12 cellular contexts compared by ENCODE assay signal in genomic region chr2:174827371-174828369, GRCh38.
A peak's percentile ranks its signal among the peaks of the same experiment; 100 is the strongest.
DNase-seq lines count a peak whose midpoint lies in the region; ATAC-seq and TF ChIP-seq lines count a peak whose summit lies in the region.
"Had no signal": no experiment of that assay in that cellular context is flagged by ENCODE, and none has a peak within 500 bp of the region (broad histone marks: within the 10 kb centered on the region; RNA-seq: fewer than 3 reads in every experiment).

No MANE protein-coding gene starts in this region.

- H3K4me3 ChIP-seq in left ventricle myocardium inferior (no peak overlapping the region), trophoblast cell (ENCODE audit: low read depth, low read length) (no peak overlapping the region), Karpas-422 (ENCODE audit: low read length) (no peak overlapping the region)

- no peak overlapping the region for H2AK5ac ChIP-seq in trophoblast cell (ENCODE audit: low read length)

- no peak for ATAC-seq in activated CD8-positive, alpha-beta memory T cell treated with anti-CD3 and anti-CD28 coated beads, Interleukin-2, amount 10 ng/mL, durations not matched to agents 7 days and 5 days
- ATAC-seq in T-helper 17 cell, result no peak

- CTCF ChIA-PET in activated CD8-positive, alpha-beta memory T cell treated with anti-CD3 and anti-CD28 coated beads, Interleukin-2, amount 10 ng/mL, durations not matched to agents 7 days and 5 days (lab: Charles Lee), result no interaction called here

- H3K4me1 ChIP-seq in left ventricle myocardium inferior, result peaks cover 60% of the 10 kb centered on the region
- H3K4me1 ChIP-seq in trophoblast cell (ENCODE audit: control insufficient read depth in 1 of 2, insufficient read depth in 2 of 2, low read length in 2 of 2), result peaks cover 9 to 11% of the 10 kb centered on the region in 2 experiments
- H3K4me1 ChIP-seq in Karpas-422 (ENCODE audit: low read length), result no peaks in the 10 kb centered on the region

- no CpG with 5 or more reads among the region's 9 CpGs for WGBS in trophoblast cell (ENCODE audit: extremely low coverage, insufficient coverage, insufficient read length)

- H3K27ac Mint-ChIP-seq in activated CD8-positive, alpha-beta memory T cell treated with anti-CD3 and anti-CD28 coated beads, Interleukin-2, amount 10 ng/mL, durations not matched to agents 7 days and 5 days, result no peak overlapping the region
- H3K27ac Mint-ChIP-seq in T-helper 17 cell, result no peak overlapping the region
- H3K27ac Mint-ChIP-seq: T-helper 1 cell treated with Interleukin-12 subunit alpha and Interleukin-12 subunit beta and Interleukin-4 antibody, amounts not matched to agents 30 μg/mL and 1 μg/mL, for 36 hours had no signal

- H3K4me2 ChIP-seq in trophoblast cell (ENCODE audit: low read length) (peak overlapping the region; percentile 47), Karpas-422 (ENCODE audit: low read depth, low read length, poor library complexity, severe bottlenecking) (no peak overlapping the region)

- peak overlapping the region; percentile 87 for H2BK5ac ChIP-seq in trophoblast cell (ENCODE audit: low read depth, low read length, poor library complexity)

- no peaks in the 10 kb centered on the region for H3K9me3 Mint-ChIP-seq in activated CD8-positive, alpha-beta memory T cell treated with anti-CD3 and anti-CD28 coated beads, Interleukin-2, amount 10 ng/mL, durations not matched to agents 7 days and 5 days (ENCODE audit: low read depth)
- H3K9me3 Mint-ChIP-seq: T-helper 1 cell treated with Interleukin-12 subunit alpha and Interleukin-12 subunit beta and Interleukin-4 antibody, amounts not matched to agents 30 μg/mL and 1 μg/mL, for 36 hours had no signal

- H3K36me3 ChIP-seq in left ventricle myocardium inferior (no peaks in the 10 kb centered on the region), trophoblast cell (ENCODE audit: control insufficient read depth in 1 of 2, insufficient read depth in 2 of 2, low read length in 2 of 2) (no peaks in the 10 kb centered on the region), Karpas-422 (ENCODE audit: insufficient read depth, low read length) (no peaks in the 10 kb centered on the region)
- H3K36me3 ChIP-seq: BE2C had no signal

- H3K4ac ChIP-seq in trophoblast cell (ENCODE audit: low read depth, low read length), result no peak overlapping the region

- no peaks in the 10 kb centered on the region for H3K27me3 Mint-ChIP-seq in activated CD8-positive, alpha-beta memory T cell treated with anti-CD3 and anti-CD28 coated beads, Interleukin-2, amount 10 ng/mL, durations not matched to agents 7 days and 5 days
- peaks cover 2% of the 10 kb centered on the region for H3K27me3 Mint-ChIP-seq in T-helper 17 cell

- no peaks in the 10 kb centered on the region for H3K36me3 Mint-ChIP-seq in activated CD8-positive, alpha-beta memory T cell treated with anti-CD3 and anti-CD28 coated beads, Interleukin-2, amount 10 ng/mL, durations not matched to agents 7 days and 5 days
- H3K36me3 Mint-ChIP-seq in T-helper 17 cell (ENCODE audit: low read depth), result no peaks in the 10 kb centered on the region

- TF ChIP-seq CTCF in left ventricle myocardium inferior (IDR thresholded peaks at IDR 0.05; ENCODE audit: borderline replicate concordance), result no peak

- peaks cover 12% of the 10 kb centered on the region for H3K79me1 ChIP-seq in trophoblast cell (ENCODE audit: low read length)

- H3K4me1 Mint-ChIP-seq in activated CD8-positive, alpha-beta memory T cell treated with anti-CD3 and anti-CD28 coated beads, Interleukin-2, amount 10 ng/mL, durations not matched to agents 7 days and 5 days, result peaks cover 2% of the 10 kb centered on the region
- peaks cover 9% of the 10 kb centered on the region for H3K4me1 Mint-ChIP-seq in T-helper 17 cell

- H2AFZ ChIP-seq in trophoblast cell (ENCODE audit: insufficient read depth, low read length, poor library complexity) (peak overlapping the region; percentile 46), Karpas-422 (ENCODE audit: low read length) (no peak overlapping the region)

- no peaks in the 10 kb centered on the region for H3K27me3 ChIP-seq in left ventricle myocardium inferior (ENCODE audit: low read depth)
- no peaks in the 10 kb centered on the region for H3K27me3 ChIP-seq in trophoblast cell (ENCODE audit: insufficient read depth, low read length)
- H3K27me3 ChIP-seq in Karpas-422 (ENCODE audit: low read length), result no peaks in the 10 kb centered on the region
- H3K27me3 ChIP-seq: BE2C had no signal

- peak overlapping the region; percentile 5 for H2BK120ac ChIP-seq in trophoblast cell (ENCODE audit: insufficient read depth, low read length, poor library complexity)

- DNase-seq in GM03348 (ENCODE audit: low spot score), result peak; percentile 25
- peak; percentile 24 for DNase-seq in astrocyte of the hippocampus (ENCODE audit: low read depth, low spot score)
- DNase-seq in left ventricle myocardium inferior, result no peak
- peak in 1 of 2 donors; percentile 31 for DNase-seq in trophoblast cell
- DNase-seq in activated CD8-positive, alpha-beta memory T cell treated with anti-CD3 and anti-CD28 coated beads, Interleukin-2, amount 10 ng/mL, durations not matched to agents 7 days and 5 days, result no peak
- no peak for DNase-seq in Karpas-422
- no peak for DNase-seq in T-helper 17 cell
- DNase-seq in GDM1 (lab: John Stamatoyannopoulos, UW), result no peak
- DNase-seq: activated CD8-positive, alpha-beta memory T cell treated with anti-CD3 and anti-CD28 coated beads, Interleukin-2, amount 50 U/mL, for 4 hours; BE2C; NCI-H524 treated with DMSO at 0.1 percent for 48 hours had no signal

- peak overlapping the region; percentile 27 for H4K8ac ChIP-seq in trophoblast cell (ENCODE audit: low read depth, low read length)

- no peak overlapping the region for H3K23ac ChIP-seq in trophoblast cell (ENCODE audit: low read length)

- H3K18ac ChIP-seq in trophoblast cell (ENCODE audit: low read length), result peak overlapping the region; percentile 70

- intact Hi-C loops in left ventricle myocardium inferior (cut with micrococcal nuclease), result no loop called here

- no peaks in the 10 kb centered on the region for H3K9me2 ChIP-seq in Karpas-422 (replicated peaks; ENCODE audit: insufficient read depth, low read length)

- peak overlapping the region; percentile 47 for H2BK12ac ChIP-seq in trophoblast cell (ENCODE audit: low read length)

- no peaks in the 10 kb centered on the region for H4K20me1 ChIP-seq in Karpas-422 (ENCODE audit: insufficient read depth, low read depth, low read length)

- H3K4me3 Mint-ChIP-seq in activated CD8-positive, alpha-beta memory T cell treated with anti-CD3 and anti-CD28 coated beads, Interleukin-2, amount 10 ng/mL, durations not matched to agents 7 days and 5 days, result no peak overlapping the region
- H3K4me3 Mint-ChIP-seq in T-helper 17 cell, result no peak overlapping the region
- H3K4me3 Mint-ChIP-seq: T-helper 1 cell treated with Interleukin-12 subunit alpha and Interleukin-12 subunit beta and Interleukin-4 antibody, amounts not matched to agents 30 μg/mL and 1 μg/mL, for 36 hours had no signal

- H3K14ac ChIP-seq in trophoblast cell (ENCODE audit: low read length), result peak overlapping the region; percentile 78

- H3K9me3 ChIP-seq in left ventricle myocardium inferior (replicated peaks) (no peaks in the 10 kb centered on the region), trophoblast cell (ENCODE audit: insufficient read depth, low read depth, low read length) (no peaks in the 10 kb centered on the region), Karpas-422 (ENCODE audit: low read length) (no peaks in the 10 kb centered on the region), T-helper 17 cell (ENCODE audit: control insufficient read depth, low read length, poor library complexity, severe bottlenecking) (no peaks in the 10 kb centered on the region)
- H3K9me3 ChIP-seq: BE2C had no signal

- H4K91ac ChIP-seq in trophoblast cell (ENCODE audit: low read depth, low read length), result peak overlapping the region; percentile 95

- H3K9ac ChIP-seq in trophoblast cell (ENCODE audit: low read length) (no peak overlapping the region), Karpas-422 (ENCODE audit: low read length) (no peak overlapping the region)

- no peak overlapping the region for H4K12ac ChIP-seq in trophoblast cell (ENCODE audit: low read depth, low read length)

- H3K79me2 ChIP-seq in trophoblast cell (ENCODE audit: control insufficient read depth, insufficient read depth, low read length, poor library complexity), result no peaks in the 10 kb centered on the region
- no peaks in the 10 kb centered on the region for H3K79me2 ChIP-seq in Karpas-422 (ENCODE audit: low read length)

- H3K27ac ChIP-seq in left ventricle myocardium inferior (replicated peaks) (peak overlapping the region; percentile 71), trophoblast cell (ENCODE audit: low read depth, low read length) (peak overlapping the region; percentile 97), Karpas-422 (ENCODE audit: low read length) (no peak overlapping the region)

Comparison
In these comparisons a context has a peak if more than half of its experiments do, and no peak if none do; other contexts are left out.
1. DNase-seq: peak in GM03348 (single experiment) and astrocyte of the hippocampus (single experiment); none in left ventricle myocardium inferior (single experiment), activated CD8-positive, alpha-beta memory T cell treated with anti-CD3 and anti-CD28 coated beads, Interleukin-2, amount 10 ng/mL, durations not matched to agents 7 days and 5 days (single experiment), Karpas-422 (single experiment), T-helper 17 cell (0 of 3) and GDM1 (single experiment).